15 cellular contexts compared by ENCODE assay signal in genomic region chr9:114735732-114736131, GRCh38. TPM values are rescaled to one million over a fixed set of nuclear protein-coding genes. Genes with fewer than 3 reads are reported as not detected.
DNase-seq lines count a peak whose midpoint lies in the region; ATAC-seq and TF ChIP-seq lines count a peak whose summit lies in the region.
"Had no signal": no experiment of that assay in that cellular context is flagged by ENCODE, and none has a peak within 500 bp of the region (broad histone marks: within the 10 kb centered on the region; RNA-seq: fewer than 3 reads in every experiment).

No MANE protein-coding gene starts in this region.

- H3K27me3 ChIP-seq in RWPE2 (ENCODE audit: insufficient read depth, poor library complexity, severe bottlenecking), result no peaks in the 10 kb centered on the region
- H3K27me3 ChIP-seq: upper lobe of left lung had no signal

- no peaks in the 10 kb centered on the region for H3K36me3 ChIP-seq in RWPE2 (ENCODE audit: low read depth)
- H3K36me3 ChIP-seq: upper lobe of left lung had no signal

- no peak for TF ChIP-seq CTCF in RWPE2 (IDR thresholded peaks at IDR 0.05; ENCODE audit: poor library complexity, severe bottlenecking)

- H3K4me3 Mint-ChIP-seq in activated T-cell treated with anti-CD3 and anti-CD28 coated beads, Interleukin-2, amount 50 U/mL, for 24 hours, result no peak overlapping the region
- H3K4me3 Mint-ChIP-seq in activated T-cell treated with anti-CD3 and anti-CD28 coated beads, Interleukin-2, amount 50 U/mL, for 4 hours, result no peak overlapping the region
- peak overlapping the region; percentile 35 for H3K4me3 Mint-ChIP-seq in stimulated activated effector memory CD8-positive, alpha-beta T cell treated with anti-CD3 and anti-CD28 coated beads, Interleukin-12 subunit alpha, Interleukin-12 subunit beta, amount 100 ng/mL, for 72 hours

- no peaks in the 10 kb centered on the region for H3K27me3 Mint-ChIP-seq in activated T-cell treated with anti-CD3 and anti-CD28 coated beads, Interleukin-2, amount 50 U/mL, for 24 hours
- no peaks in the 10 kb centered on the region for H3K27me3 Mint-ChIP-seq in activated T-cell treated with anti-CD3 and anti-CD28 coated beads, Interleukin-2, amount 50 U/mL, for 4 hours (ENCODE audit: low read depth)

- H3K9me3 ChIP-seq in RWPE2 (ENCODE audit: severe bottlenecking), result no peaks in the 10 kb centered on the region
- H3K9me3 ChIP-seq: mucosa of descending colon, upper lobe of left lung had no signal

- H3K4me3 ChIP-seq in RWPE2 (ENCODE audit: severe bottlenecking), result no peak overlapping the region
- H3K4me3 ChIP-seq: mucosa of descending colon, upper lobe of left lung had no signal

- H3K4me1 ChIP-seq in RWPE2 (ENCODE audit: insufficient read depth, poor library complexity, severe bottlenecking), result peaks cover 44% of the 10 kb centered on the region

- H3K27ac Mint-ChIP-seq in activated T-cell treated with anti-CD3 and anti-CD28 coated beads, Interleukin-2, amount 50 U/mL, for 24 hours, result peak overlapping the region; percentile 93
- peak overlapping the region; percentile 57 for H3K27ac Mint-ChIP-seq in stimulated activated effector memory CD8-positive, alpha-beta T cell treated with anti-CD3 and anti-CD28 coated beads, Interleukin-12 subunit alpha, Interleukin-12 subunit beta, amount 100 ng/mL, for 72 hours

- H3K4me1 Mint-ChIP-seq in activated T-cell treated with anti-CD3 and anti-CD28 coated beads, Interleukin-2, amount 50 U/mL, for 24 hours (ENCODE audit: low read depth), result peaks cover 64% of the 10 kb centered on the region
- H3K4me1 Mint-ChIP-seq in activated T-cell treated with anti-CD3 and anti-CD28 coated beads, Interleukin-2, amount 50 U/mL, for 4 hours (ENCODE audit: low read depth), result peaks cover 48% of the 10 kb centered on the region
- H3K4me1 Mint-ChIP-seq in stimulated activated effector memory CD8-positive, alpha-beta T cell treated with anti-CD3 and anti-CD28 coated beads, Interleukin-12 subunit alpha, Interleukin-12 subunit beta, amount 100 ng/mL, for 72 hours, result peaks cover 37% of the 10 kb centered on the region

- H3K36me3 Mint-ChIP-seq in activated T-cell treated with anti-CD3 and anti-CD28 coated beads, Interleukin-2, amount 50 U/mL, for 24 hours (ENCODE audit: low read depth), result peaks cover 10% of the 10 kb centered on the region
- H3K36me3 Mint-ChIP-seq in activated T-cell treated with anti-CD3 and anti-CD28 coated beads, Interleukin-2, amount 50 U/mL, for 4 hours (ENCODE audit: insufficient read depth), result no peaks in the 10 kb centered on the region
- no peaks in the 10 kb centered on the region for H3K36me3 Mint-ChIP-seq in stimulated activated effector memory CD8-positive, alpha-beta T cell treated with anti-CD3 and anti-CD28 coated beads, Interleukin-12 subunit alpha, Interleukin-12 subunit beta, amount 100 ng/mL, for 72 hours

- peak overlapping the region; percentile 93 for H3K27ac ChIP-seq in RWPE2 (ENCODE audit: poor library complexity, severe bottlenecking)
- H3K27ac ChIP-seq: KMS-11, upper lobe of left lung had no signal

- no peaks in the 10 kb centered on the region for H3K9me3 Mint-ChIP-seq in activated T-cell treated with anti-CD3 and anti-CD28 coated beads, Interleukin-2, amount 50 U/mL, for 24 hours
- H3K9me3 Mint-ChIP-seq in activated T-cell treated with anti-CD3 and anti-CD28 coated beads, Interleukin-2, amount 50 U/mL, for 4 hours, result no peaks in the 10 kb centered on the region
- no peaks in the 10 kb centered on the region for H3K9me3 Mint-ChIP-seq in stimulated activated effector memory CD8-positive, alpha-beta T cell treated with anti-CD3 and anti-CD28 coated beads, Interleukin-12 subunit alpha, Interleukin-12 subunit beta, amount 100 ng/mL, for 72 hours

- no peak for DNase-seq in activated T-cell treated with anti-CD3 and anti-CD28 coated beads, Interleukin-2, amount 50 U/mL, for 24 hours
- DNase-seq in activated T-cell treated with anti-CD3 and anti-CD28 coated beads, Interleukin-2, amount 50 U/mL, for 4 hours, result no peak
- DNase-seq in RWPE2 (ENCODE audit: low spot score) (no peak), dermis blood vessel endothelial cell (peak; percentile 37), Ammon's horn (ENCODE audit: low spot score) (no peak)
- DNase-seq in stimulated activated effector memory CD8-positive, alpha-beta T cell treated with anti-CD3 and anti-CD28 coated beads, Interleukin-12 subunit alpha, Interleukin-12 subunit beta, amount 100 ng/mL, for 72 hours (ENCODE audit: low spot score in 2 of 2), result no peak
- DNase-seq: mucosa of descending colon; NCI-H187; stimulated activated CD4-positive, alpha-beta T cell treated with anti-CD3 and anti-CD28 coated beads, Interleukin-15, amount 100 ng/mL, for 24 hours; upper lobe of left lung had no signal

- no peak for ATAC-seq in activated T-cell treated with anti-CD3 and anti-CD28 coated beads, Interleukin-2, amount 50 U/mL, for 4 hours
- ATAC-seq in RWPE2 (ENCODE audit: low read depth) (no peak), GM18909 (IDR thresholded peaks at IDR 0.05; ENCODE audit: poor library complexity, unreplicated experiment) (no peak), GM21576 (IDR thresholded peaks at IDR 0.05; ENCODE audit: unreplicated experiment) (no peak)
- ATAC-seq in stimulated activated effector memory CD8-positive, alpha-beta T cell treated with anti-CD3 and anti-CD28 coated beads, Interleukin-12 subunit alpha, Interleukin-12 subunit beta, amount 100 ng/mL, for 72 hours, result no peak
- ATAC-seq: mucosa of descending colon had no signal

RNA-seq across cellular contexts. Expression of gene TEX48, which starts 53.7 kb away (rescaled TPM):
- total RNA-seq in activated T-cell treated with anti-CD3 and anti-CD28 coated beads, Interleukin-2, amount 50 U/mL, for 4 hours, result under 1 TPM in 1 of 3 donors, not detected in 2; 0.42 TPM
- total RNA-seq in dermis blood vessel endothelial cell, result not detected in 2 replicates
- total RNA-seq: frontal cortex, mucosa of descending colon, posterior vena cava, upper lobe of left lung had no signal
